In the genomic region with DNA sequence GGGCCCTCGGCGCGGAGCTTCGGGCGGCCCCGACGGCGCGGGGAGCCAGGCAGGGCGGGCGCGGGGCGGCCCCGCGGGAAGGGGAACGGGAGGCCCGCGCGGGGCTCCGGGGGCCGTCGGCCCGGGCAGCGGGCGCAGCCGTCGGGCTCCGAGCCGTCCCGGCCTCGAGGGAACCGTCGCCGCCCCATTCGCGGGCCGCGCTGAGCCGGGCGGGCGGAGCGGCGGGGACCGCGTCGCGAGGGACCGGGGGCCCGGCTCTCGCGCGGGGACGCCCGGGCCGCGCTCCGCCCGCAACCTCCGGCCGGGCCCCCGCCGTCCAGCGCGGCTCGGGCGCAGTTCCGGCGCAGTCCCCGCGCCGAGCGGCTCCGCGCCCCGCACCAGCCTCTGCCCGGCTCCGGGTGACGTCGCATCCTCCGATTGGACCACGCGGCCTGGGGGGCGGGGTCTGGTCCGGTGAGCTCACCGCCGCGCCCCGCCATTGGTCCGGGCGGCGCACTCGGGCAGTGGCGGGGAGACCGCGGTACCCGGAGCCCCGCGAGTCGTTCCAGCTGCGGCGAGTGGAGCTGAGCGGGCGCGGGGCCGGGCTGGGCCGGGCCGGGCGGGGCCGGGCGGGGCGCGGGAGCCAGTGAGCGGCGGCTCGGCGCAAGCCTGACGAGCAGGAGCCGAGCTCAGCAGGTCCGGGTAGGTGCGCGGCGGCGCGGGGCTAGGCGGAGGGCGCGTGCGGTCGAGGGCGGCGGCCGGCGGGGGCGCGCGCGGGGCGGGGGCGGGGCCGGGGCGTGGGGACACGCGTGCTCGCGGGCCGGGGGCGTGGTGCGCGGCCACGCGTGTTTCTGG, we compare ENCODE assay signal across 9 cellular contexts.
DNase-seq lines count a peak whose midpoint lies in the region; ATAC-seq, FAIRE-seq and TF ChIP-seq lines count a peak whose summit lies in the region.
"Had no signal": no experiment of that assay in that cellular context is flagged by ENCODE, and none has a peak within 500 bp of the region (broad histone marks: within the 10 kb centered on the region; RNA-seq: fewer than 3 reads in every experiment).

No MANE protein-coding gene starts in this region.

- H3K4me2 ChIP-seq in A549: peak overlapping the region; percentile 91

- ATAC-seq in A549 (peak; percentile 96 to 98), GM18861 (IDR thresholded peaks at IDR 0.05; ENCODE audit: unreplicated experiment) (peak; percentile 89), HG03097 (IDR thresholded peaks at IDR 0.05; ENCODE audit: low FRiP score, unreplicated experiment) (peak; percentile 89), memory B cell (ENCODE audit: low read depth) (peak; percentile 93)
- ATAC-seq in activated CD8-positive, alpha-beta T cell treated with anti-CD3 and anti-CD28 coated beads, Interleukin-2, amount 10 ng/mL, durations not matched to agents 7 days and 5 days: peak; percentile 97

- peaks cover 66% of the 10 kb centered on the region for H3K27me3 Mint-ChIP-seq in activated CD8-positive, alpha-beta T cell treated with anti-CD3 and anti-CD28 coated beads, Interleukin-2, amount 10 ng/mL, durations not matched to agents 7 days and 5 days (ENCODE audit: low read depth)
- peaks cover 12% of the 10 kb centered on the region for H3K27me3 Mint-ChIP-seq in memory B cell

- peak overlapping the region; percentile 44 for H3K4me3 ChIP-seq in A549

- H3K4me1 Mint-ChIP-seq in activated CD8-positive, alpha-beta T cell treated with anti-CD3 and anti-CD28 coated beads, Interleukin-2, amount 10 ng/mL, durations not matched to agents 7 days and 5 days (ENCODE audit: low read depth): peaks cover 11% of the 10 kb centered on the region
- peaks cover 11% of the 10 kb centered on the region for H3K4me1 Mint-ChIP-seq in memory B cell

- no peak overlapping the region for H3K27ac Mint-ChIP-seq in activated CD8-positive, alpha-beta T cell treated with anti-CD3 and anti-CD28 coated beads, Interleukin-2, amount 10 ng/mL, durations not matched to agents 7 days and 5 days
- peak overlapping the region; percentile 60 for H3K27ac Mint-ChIP-seq in memory B cell

- DNase-seq in A549 (ENCODE audit: low read depth in 1 of 2, low spot score in 1 of 2): peak; percentile 83 to 85
- peak; percentile 85 for DNase-seq in NCI-H345 treated with DMSO at 0.1 percent for 48 hours (lab: John Stamatoyannopoulos, UW; ENCODE audit: unreplicated experiment)
- peak; percentile 89 for DNase-seq in activated CD8-positive, alpha-beta T cell treated with anti-CD3 and anti-CD28 coated beads, Interleukin-2, amount 10 ng/mL, durations not matched to agents 7 days and 5 days
- peak; percentile 81 for DNase-seq in effector CD4-positive, alpha-beta T cell
- DNase-seq in memory B cell (ENCODE audit: low spot score in 2 of 2): peak; percentile 92 to 95
- DNase-seq in stimulated activated CD4-positive, alpha-beta T cell treated with anti-CD3 and anti-CD28 coated beads, TNF-alpha, amount 100 ng/mL, for 4 hours (ENCODE audit: low read depth in 3 of 3): peak; percentile 84 to 89 (median 85)

- POLR2A ChIA-PET in A549 (lab: Yijun Ruan, JAX): interaction anchor here (0.6 to 0.8 kb wide), 2 partner anchors 23 to 398 kb away, joined by 4 to 5 read pairs; no protein-coding TSS in a partner anchor
- POLR2A ChIA-PET in activated CD8-positive, alpha-beta T cell treated with anti-CD3 and anti-CD28 coated beads, Interleukin-2, amount 10 ng/mL, durations not matched to agents 7 days and 5 days (lab: Charles Lee): interaction anchor here (0.6 to 0.7 kb wide), 2 partner anchors 257 to 625 kb away, joined by 3 to 4 read pairs; a partner anchor contains a TSS

- no peak for TF ChIP-seq RAD21 in A549 (conservative IDR thresholded peaks at IDR 0.05 in 1 of 2, IDR thresholded peaks at IDR 0.05 in 1 of 2)

- no peak for FAIRE-seq in A549 (lab: Jason Lieb, UNC)
- FAIRE-seq: G401.6 had no signal

- CTCF ChIA-PET in A549 (lab: Yijun Ruan, JAX): interaction anchor here (0.5 to 2.9 kb wide), 6 partner anchors 15 to 48 kb away, joined by 3 to 13 read pairs (median 5); no protein-coding TSS in a partner anchor
- CTCF ChIA-PET in activated CD8-positive, alpha-beta T cell treated with anti-CD3 and anti-CD28 coated beads, Interleukin-2, amount 10 ng/mL, durations not matched to agents 7 days and 5 days (lab: Charles Lee): interaction anchor here (3.0 kb wide), 1 partner anchor 48 kb away, joined by 15 read pairs; no protein-coding TSS in a partner anchor

- TF ChIP-seq CTCF in A549 (IDR thresholded peaks at IDR 0.05): no peak

- no peak for TF ChIP-seq POLR2A in A549 (IDR thresholded peaks at IDR 0.05; ENCODE audit: low read length)

- no peaks in the 10 kb centered on the region for H3K36me3 Mint-ChIP-seq in activated CD8-positive, alpha-beta T cell treated with anti-CD3 and anti-CD28 coated beads, Interleukin-2, amount 10 ng/mL, durations not matched to agents 7 days and 5 days (ENCODE audit: low read depth)
- H3K36me3 Mint-ChIP-seq in memory B cell: no peaks in the 10 kb centered on the region

- TF ChIP-seq EP300 in A549 (IDR thresholded peaks at IDR 0.05): no peak

- H3K4me1 ChIP-seq in A549: peaks cover 6% of the 10 kb centered on the region; the same call in 1 of the 3 replicates

- no CpG with 5 or more reads among the region's 151 CpGs for WGBS in A549 (ENCODE audit: missing lambda C conversion rate)

- no peak overlapping the region for H3K4me3 Mint-ChIP-seq in activated CD8-positive, alpha-beta T cell treated with anti-CD3 and anti-CD28 coated beads, Interleukin-2, amount 10 ng/mL, durations not matched to agents 7 days and 5 days
- peak overlapping the region; percentile 85 for H3K4me3 Mint-ChIP-seq in memory B cell

- H3K9me3 ChIP-seq in A549: no peaks in the 10 kb centered on the region

- peak overlapping the region; percentile 24 to 82; a peak in 5 of 6 replicates for H3K27ac ChIP-seq in A549

- H3K9me3 Mint-ChIP-seq in activated CD8-positive, alpha-beta T cell treated with anti-CD3 and anti-CD28 coated beads, Interleukin-2, amount 10 ng/mL, durations not matched to agents 7 days and 5 days (ENCODE audit: insufficient read depth): no peaks in the 10 kb centered on the region
- H3K9me3 Mint-ChIP-seq in memory B cell: no peaks in the 10 kb centered on the region

TF ChIP-seq in A549, 52 proteins besides CTCF, POLR2A, EP300 and RAD21:
- TF ChIP-seq CBX8 (IDR thresholded peaks at IDR 0.05): no peak
- TF ChIP-seq, protein P1, sequence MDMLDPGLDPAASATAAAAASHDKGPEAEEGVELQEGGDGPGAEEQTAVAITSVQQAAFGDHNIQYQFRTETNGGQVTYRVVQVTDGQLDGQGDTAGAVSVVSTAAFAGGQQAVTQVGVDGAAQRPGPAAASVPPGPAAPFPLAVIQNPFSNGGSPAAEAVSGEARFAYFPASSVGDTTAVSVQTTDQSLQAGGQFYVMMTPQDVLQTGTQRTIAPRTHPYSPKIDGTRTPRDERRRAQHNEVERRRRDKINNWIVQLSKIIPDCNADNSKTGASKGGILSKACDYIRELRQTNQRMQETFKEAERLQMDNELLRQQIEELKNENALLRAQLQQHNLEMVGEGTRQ (IDR thresholded peaks at IDR 0.05): no peak
- peak in 1 of 2 experiments; percentile 42; a peak in 1 of 5 replicates for TF ChIP-seq JUN (IDR thresholded peaks at IDR 0.05)
- TF ChIP-seq KDM1A (IDR thresholded peaks at IDR 0.05; ENCODE audit: low read depth): no peak
- peak; percentile 98 for TF ChIP-seq RFX5 (IDR thresholded peaks at IDR 0.05)

Comparison
In these comparisons a context has a peak if more than half of its experiments do, and no peak if none do; other contexts are left out.
1. Peak in every context shown above with its lines: DNase-seq, ATAC-seq, H3K4me3 ChIP-seq and H3K27ac ChIP-seq.